ENCODE assay signal across 21 cellular contexts in the genomic region with DNA sequence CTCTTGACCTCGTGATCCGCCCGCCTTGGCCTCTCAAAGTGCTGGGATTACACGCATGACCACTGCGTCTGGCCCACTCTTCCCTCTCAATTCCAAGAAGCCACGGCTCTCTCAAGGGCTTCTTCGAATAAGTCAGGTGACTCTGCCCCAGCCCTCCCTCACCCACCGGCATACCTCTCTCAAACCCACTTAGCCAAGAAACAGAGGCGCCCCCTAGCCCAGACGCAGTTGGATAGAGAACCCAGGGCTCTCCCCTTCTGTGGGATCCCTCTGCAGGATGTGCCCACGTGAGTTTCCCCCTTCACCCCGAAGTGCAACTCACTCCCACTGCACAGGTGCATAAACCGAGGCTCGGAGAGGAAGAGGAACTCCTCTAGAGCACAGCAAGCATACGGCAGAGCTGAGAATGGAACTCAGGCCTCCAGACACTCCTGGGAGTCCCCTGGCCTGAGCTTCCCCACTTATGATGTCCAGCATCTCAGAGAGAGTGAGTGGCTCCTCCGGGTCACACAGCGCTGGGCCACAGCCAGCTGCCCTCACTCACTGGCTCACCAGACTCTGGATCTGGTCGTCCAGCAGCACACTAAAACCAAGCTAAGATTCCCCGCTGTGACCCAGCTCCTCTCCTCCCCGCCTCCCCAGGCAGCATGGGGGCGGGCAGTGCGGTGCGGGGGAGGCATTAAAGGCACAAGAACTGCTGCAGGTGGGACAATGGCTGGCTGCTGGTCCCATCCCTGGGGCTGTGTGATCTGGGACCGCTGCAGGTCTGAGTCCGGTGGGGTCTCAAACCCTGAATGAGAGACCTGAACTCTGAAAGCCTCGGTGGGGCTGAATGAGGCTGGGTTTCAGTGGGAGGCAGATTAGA. TPM values are rescaled to one million over a fixed set of nuclear protein-coding genes. Genes with fewer than 3 reads are reported as not detected.
DNase-seq lines count a peak whose midpoint lies in the region; ATAC-seq and TF ChIP-seq lines count a peak whose summit lies in the region.
"Had no signal": no experiment of that assay in that cellular context is flagged by ENCODE, and none has a peak within 500 bp of the region (broad histone marks: within the 10 kb centered on the region; RNA-seq: fewer than 3 reads in every experiment).

No MANE protein-coding gene starts in this region.

- no peaks in the 10 kb centered on the region for H3K27me3 Mint-ChIP-seq in WTC11 (ENCODE audit: low read depth)
- peaks cover 0 to 3% (median 2%) of the 10 kb centered on the region in 3 donors for H3K27me3 Mint-ChIP-seq in immature natural killer cell (ENCODE audit: low read depth in 3 of 3)
- H3K27me3 Mint-ChIP-seq: activated T-cell treated with anti-CD3 and anti-CD28 coated beads, Interleukin-2, amount 50 U/mL, for 24 hours; B cell; stimulated activated memory B cell treated with anti-CD40 and anti-IgM and Interleukin-4, amounts not matched to agents 10 μg/mL and 1 μg/mL and 100 μg/mL, for 72 hours had no signal

- POLR2A ChIA-PET in WTC11 (lab: Charles Lee): no interaction called here

- CTCF ChIA-PET in WTC11 (lab: Charles Lee): interaction anchor here (0.7 to 1.1 kb wide), 3 partner anchors 42 to 176 kb away, joined by 3 to 4 read pairs (median 3); no protein-coding TSS in a partner anchor

- no peak for ATAC-seq in activated naive CD4-positive, alpha-beta T cell treated with anti-CD3 and anti-CD28 coated beads, Interleukin-2, amount 50 U/mL, for 72 hours
- peak; percentile 45 for ATAC-seq in WTC11
- ATAC-seq: PC-3; stimulated activated memory B cell treated with anti-CD40 and anti-IgM and Interleukin-4, amounts not matched to agents 10 μg/mL and 1 μg/mL and 100 μg/mL, for 72 hours had no signal

- TF ChIP-seq CTCF in WTC11 (IDR thresholded peaks at IDR 0.05): no peak

- DNase-seq in activated naive CD4-positive, alpha-beta T cell treated with anti-CD3 and anti-CD28 coated beads, Interleukin-2, amount 50 U/mL, for 72 hours (ENCODE audit: low spot score in 2 of 2): no peak
- no peak for DNase-seq in activated naive CD4-positive, alpha-beta T cell treated with anti-CD3 and anti-CD28 coated beads, Interleukin-2, amount 50 U/mL, for 16 hours
- DNase-seq in WTC11 (ENCODE audit: low spot score) (peak; percentile 31), immature natural killer cell (no peak), putamen (ENCODE audit: low spot score) (peak; percentile 14), NCI-H1930 (lab: John Stamatoyannopoulos, UW) (no peak), cerebellar nuclear complex (lab: John Stamatoyannopoulos, UW) (no peak), HuH-7.5 (ENCODE audit: low spot score) (no peak)
- DNase-seq: activated naive CD4-positive, alpha-beta T cell treated with anti-CD3 and anti-CD28 coated beads for 36 hours; activated T-cell treated with anti-CD3 and anti-CD28 coated beads, Interleukin-2, amount 50 U/mL, for 24 hours; NCI-H1436 treated with DMSO at 0.1 percent for 48 hours; PC-3; testis had no signal

- H3K4me1 Mint-ChIP-seq in WTC11 (peaks cover 24% of the 10 kb centered on the region), immature natural killer cell (peaks cover 50 to 53% of the 10 kb centered on the region in 2 donors)

- peak overlapping the region; percentile 25 to 67 for H3K27ac Mint-ChIP-seq in activated naive CD4-positive, alpha-beta T cell treated with anti-CD3 and anti-CD28 coated beads, Interleukin-2, amount 50 U/mL, for 72 hours
- H3K27ac Mint-ChIP-seq in WTC11 (0 out of 2 replicates have a peak overlapping the region, but pooled peaks have one; percentile 44), immature natural killer cell (peak overlapping the region; percentile 24 to 82 (median 64))
- H3K27ac Mint-ChIP-seq: activated naive CD4-positive, alpha-beta T cell treated with anti-CD3 and anti-CD28 coated beads for 36 hours; activated T-cell treated with anti-CD3 and anti-CD28 coated beads, Interleukin-2, amount 50 U/mL, for 24 hours; B cell; stimulated activated memory B cell treated with anti-CD40 and anti-IgM and Interleukin-4, amounts not matched to agents 10 μg/mL and 1 μg/mL and 100 μg/mL, for 72 hours; T-helper 1 cell treated with Interleukin-12 subunit alpha and Interleukin-12 subunit beta and Interleukin-4 antibody, amounts not matched to agents 30 μg/mL and 1 μg/mL, for 36 hours had no signal

- no peak overlapping the region for H3K4me3 Mint-ChIP-seq in WTC11
- peak overlapping the region in 1 of 5 donors; percentile 30 for H3K4me3 Mint-ChIP-seq in immature natural killer cell
- H3K4me3 Mint-ChIP-seq: activated naive CD4-positive, alpha-beta T cell treated with anti-CD3 and anti-CD28 coated beads for 36 hours; activated T-cell treated with anti-CD3 and anti-CD28 coated beads, Interleukin-2, amount 50 U/mL, for 24 hours; B cell; stimulated activated memory B cell treated with anti-CD40 and anti-IgM and Interleukin-4, amounts not matched to agents 10 μg/mL and 1 μg/mL and 100 μg/mL, for 72 hours; T-helper 1 cell treated with Interleukin-12 subunit alpha and Interleukin-12 subunit beta and Interleukin-4 antibody, amounts not matched to agents 30 μg/mL and 1 μg/mL, for 36 hours had no signal

- no peaks in the 10 kb centered on the region for H3K9me3 Mint-ChIP-seq in activated naive CD4-positive, alpha-beta T cell treated with anti-CD3 and anti-CD28 coated beads, Interleukin-2, amount 50 U/mL, for 72 hours
- H3K9me3 Mint-ChIP-seq in WTC11 (no peaks in the 10 kb centered on the region), immature natural killer cell (no peaks in the 10 kb centered on the region)
- H3K9me3 Mint-ChIP-seq: activated naive CD4-positive, alpha-beta T cell treated with anti-CD3 and anti-CD28 coated beads for 36 hours; activated T-cell treated with anti-CD3 and anti-CD28 coated beads, Interleukin-2, amount 50 U/mL, for 24 hours; stimulated activated memory B cell treated with anti-CD40 and anti-IgM and Interleukin-4, amounts not matched to agents 10 μg/mL and 1 μg/mL and 100 μg/mL, for 72 hours; T-helper 1 cell treated with Interleukin-12 subunit alpha and Interleukin-12 subunit beta and Interleukin-4 antibody, amounts not matched to agents 30 μg/mL and 1 μg/mL, for 36 hours had no signal

- no peaks in the 10 kb centered on the region for H3K36me3 Mint-ChIP-seq in activated naive CD4-positive, alpha-beta T cell treated with anti-CD3 and anti-CD28 coated beads, Interleukin-2, amount 50 U/mL, for 72 hours
- H3K36me3 Mint-ChIP-seq in WTC11 (peaks cover 2% of the 10 kb centered on the region; the same call in 1 of the 2 replicates), immature natural killer cell (peaks cover 0 to 2% (median 0%) of the 10 kb centered on the region in 3 donors)

TF ChIP-seq in WTC11, 78 proteins besides CTCF, POLR2A, EP300 and RAD21:
- TF ChIP-seq, protein P1, sequence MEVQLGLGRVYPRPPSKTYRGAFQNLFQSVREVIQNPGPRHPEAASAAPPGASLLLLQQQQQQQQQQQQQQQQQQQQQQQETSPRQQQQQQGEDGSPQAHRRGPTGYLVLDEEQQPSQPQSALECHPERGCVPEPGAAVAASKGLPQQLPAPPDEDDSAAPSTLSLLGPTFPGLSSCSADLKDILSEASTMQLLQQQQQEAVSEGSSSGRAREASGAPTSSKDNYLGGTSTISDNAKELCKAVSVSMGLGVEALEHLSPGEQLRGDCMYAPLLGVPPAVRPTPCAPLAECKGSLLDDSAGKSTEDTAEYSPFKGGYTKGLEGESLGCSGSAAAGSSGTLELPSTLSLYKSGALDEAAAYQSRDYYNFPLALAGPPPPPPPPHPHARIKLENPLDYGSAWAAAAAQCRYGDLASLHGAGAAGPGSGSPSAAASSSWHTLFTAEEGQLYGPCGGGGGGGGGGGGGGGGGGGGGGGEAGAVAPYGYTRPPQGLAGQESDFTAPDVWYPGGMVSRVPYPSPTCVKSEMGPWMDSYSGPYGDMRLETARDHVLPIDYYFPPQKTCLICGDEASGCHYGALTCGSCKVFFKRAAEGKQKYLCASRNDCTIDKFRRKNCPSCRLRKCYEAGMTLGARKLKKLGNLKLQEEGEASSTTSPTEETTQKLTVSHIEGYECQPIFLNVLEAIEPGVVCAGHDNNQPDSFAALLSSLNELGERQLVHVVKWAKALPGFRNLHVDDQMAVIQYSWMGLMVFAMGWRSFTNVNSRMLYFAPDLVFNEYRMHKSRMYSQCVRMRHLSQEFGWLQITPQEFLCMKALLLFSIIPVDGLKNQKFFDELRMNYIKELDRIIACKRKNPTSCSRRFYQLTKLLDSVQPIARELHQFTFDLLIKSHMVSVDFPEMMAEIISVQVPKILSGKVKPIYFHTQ (CRISPR knock-in tag; IDR thresholded peaks at IDR 0.05): no peak
- TF ChIP-seq, protein P2, sequence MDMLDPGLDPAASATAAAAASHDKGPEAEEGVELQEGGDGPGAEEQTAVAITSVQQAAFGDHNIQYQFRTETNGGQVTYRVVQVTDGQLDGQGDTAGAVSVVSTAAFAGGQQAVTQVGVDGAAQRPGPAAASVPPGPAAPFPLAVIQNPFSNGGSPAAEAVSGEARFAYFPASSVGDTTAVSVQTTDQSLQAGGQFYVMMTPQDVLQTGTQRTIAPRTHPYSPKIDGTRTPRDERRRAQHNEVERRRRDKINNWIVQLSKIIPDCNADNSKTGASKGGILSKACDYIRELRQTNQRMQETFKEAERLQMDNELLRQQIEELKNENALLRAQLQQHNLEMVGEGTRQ (CRISPR knock-in tag; IDR thresholded peaks at IDR 0.05): peak; percentile 46; the same call in 1 of the 2 replicates

RNA-seq across cellular contexts. Expression of a gene that starts 16.8 kb away (rescaled TPM):
- 10 to 100 TPM in 1 of 2 donors, 1 to 10 TPM in 1; 3.0 to 49.7 TPM for total RNA-seq in activated naive CD4-positive, alpha-beta T cell treated with anti-CD3 and anti-CD28 coated beads, Interleukin-2, amount 50 U/mL, for 72 hours
- total RNA-seq in WTC11 (2021): 0.05 TPM in 1 of 3 replicates, not detected in the others
- polyA plus RNA-seq in immature natural killer cell: 10 to 100 TPM; 40.6 to 47.8 (median 42.8) TPM
- total RNA-seq: ascending aorta, fibroblast of lung, glomerular endothelial cell, PC-3, right lobe of liver, SJSA1 had no signal
- polyA plus RNA-seq: fibroblast of lung had no signal

RNA-seq across cellular contexts. Expression of a gene that starts 41.9 kb away (rescaled TPM):
- under 1 TPM; 0.19 to 0.46 TPM for total RNA-seq in activated naive CD4-positive, alpha-beta T cell treated with anti-CD3 and anti-CD28 coated beads, Interleukin-2, amount 50 U/mL, for 72 hours
- 0.21 to 0.32 TPM (median 0.26 TPM) in 3 replicates for total RNA-seq in WTC11 (2021)
- not detected for polyA plus RNA-seq in immature natural killer cell
- total RNA-seq: ascending aorta, fibroblast of lung, glomerular endothelial cell, SJSA1 had no signal
- polyA plus RNA-seq: fibroblast of lung had no signal

Comparison
In these comparisons a context has a peak if more than half of its experiments do, and no peak if none do; other contexts are left out.
1. DNase-seq: peak in WTC11 (single experiment) and putamen (single experiment); none in activated naive CD4-positive, alpha-beta T cell treated with anti-CD3 and anti-CD28 coated beads, Interleukin-2, amount 50 U/mL, for 72 hours (0 of 2), activated naive CD4-positive, alpha-beta T cell treated with anti-CD3 and anti-CD28 coated beads, Interleukin-2, amount 50 U/mL, for 16 hours (single experiment), immature natural killer cell (0 of 3), NCI-H1930 (0 of 2), cerebellar nuclear complex (0 of 2) and HuH-7.5 (single experiment).
2. Peak in every context shown above with its lines, with median percentiles within 50 percentile points of each other: H3K27ac Mint-ChIP-seq.